Comparison of ENCODE assay signal across 6 cellular contexts in genomic region chr2:144971937-144972336, GRCh38.
"Had no signal": no experiment of that assay in that cellular context is flagged by ENCODE, and none has a peak within 500 bp of the region (broad histone marks: within the 10 kb centered on the region; RNA-seq: fewer than 3 reads in every experiment).

No MANE protein-coding gene starts in this region.

- H3K4me3 Mint-ChIP-seq: GM23338, H9 had no signal

- ATAC-seq: GM23338, K562 had no signal

- H3K27ac Mint-ChIP-seq: GM23338, H9 had no signal

- H3K4me3 ChIP-seq: GM23338, K562 had no signal

- H2AFZ ChIP-seq: GM23338 had no signal

- H3K4me1 Mint-ChIP-seq: GM23338 had no signal

- DNase-seq: H9, HCEC 1CT, IMR-90, KG1 had no signal

- H3K4me2 ChIP-seq: GM23338 had no signal
